In the genomic region with DNA sequence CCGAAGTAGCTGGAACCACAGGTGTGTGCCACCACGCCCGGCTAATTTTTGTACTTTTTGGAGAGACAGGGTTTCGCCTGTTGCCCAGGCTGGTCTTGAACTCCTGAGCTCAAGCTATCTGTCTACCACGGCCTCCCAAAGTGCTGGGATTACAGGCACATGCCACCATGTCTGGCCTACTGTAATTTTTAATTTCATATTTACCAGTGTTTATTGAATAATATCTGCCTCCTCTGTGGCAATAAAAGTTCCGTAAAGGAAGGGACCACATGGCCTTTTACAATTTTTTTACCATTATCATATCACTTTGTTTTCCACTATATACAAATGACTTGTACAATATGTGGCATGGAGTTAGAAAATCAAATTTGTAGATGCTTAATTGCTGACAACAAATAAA, we compare ENCODE assay signal across 1 cellular context.
TF ChIP-seq lines count a peak whose summit lies in the region.

No MANE protein-coding gene starts in this region.

TF ChIP-seq in GM23338, 12 proteins besides CTCF, POLR2A, EP300 and RAD21:
- TF ChIP-seq ZNF331 (CRISPR knock-in tag; IDR thresholded peaks at IDR 0.05; ENCODE audit: low read depth) = no peak
- TF ChIP-seq EZH2 (IDR thresholded peaks at IDR 0.05; ENCODE audit: low read depth, unreplicated experiment) = no peak
- TF ChIP-seq, protein P1, sequence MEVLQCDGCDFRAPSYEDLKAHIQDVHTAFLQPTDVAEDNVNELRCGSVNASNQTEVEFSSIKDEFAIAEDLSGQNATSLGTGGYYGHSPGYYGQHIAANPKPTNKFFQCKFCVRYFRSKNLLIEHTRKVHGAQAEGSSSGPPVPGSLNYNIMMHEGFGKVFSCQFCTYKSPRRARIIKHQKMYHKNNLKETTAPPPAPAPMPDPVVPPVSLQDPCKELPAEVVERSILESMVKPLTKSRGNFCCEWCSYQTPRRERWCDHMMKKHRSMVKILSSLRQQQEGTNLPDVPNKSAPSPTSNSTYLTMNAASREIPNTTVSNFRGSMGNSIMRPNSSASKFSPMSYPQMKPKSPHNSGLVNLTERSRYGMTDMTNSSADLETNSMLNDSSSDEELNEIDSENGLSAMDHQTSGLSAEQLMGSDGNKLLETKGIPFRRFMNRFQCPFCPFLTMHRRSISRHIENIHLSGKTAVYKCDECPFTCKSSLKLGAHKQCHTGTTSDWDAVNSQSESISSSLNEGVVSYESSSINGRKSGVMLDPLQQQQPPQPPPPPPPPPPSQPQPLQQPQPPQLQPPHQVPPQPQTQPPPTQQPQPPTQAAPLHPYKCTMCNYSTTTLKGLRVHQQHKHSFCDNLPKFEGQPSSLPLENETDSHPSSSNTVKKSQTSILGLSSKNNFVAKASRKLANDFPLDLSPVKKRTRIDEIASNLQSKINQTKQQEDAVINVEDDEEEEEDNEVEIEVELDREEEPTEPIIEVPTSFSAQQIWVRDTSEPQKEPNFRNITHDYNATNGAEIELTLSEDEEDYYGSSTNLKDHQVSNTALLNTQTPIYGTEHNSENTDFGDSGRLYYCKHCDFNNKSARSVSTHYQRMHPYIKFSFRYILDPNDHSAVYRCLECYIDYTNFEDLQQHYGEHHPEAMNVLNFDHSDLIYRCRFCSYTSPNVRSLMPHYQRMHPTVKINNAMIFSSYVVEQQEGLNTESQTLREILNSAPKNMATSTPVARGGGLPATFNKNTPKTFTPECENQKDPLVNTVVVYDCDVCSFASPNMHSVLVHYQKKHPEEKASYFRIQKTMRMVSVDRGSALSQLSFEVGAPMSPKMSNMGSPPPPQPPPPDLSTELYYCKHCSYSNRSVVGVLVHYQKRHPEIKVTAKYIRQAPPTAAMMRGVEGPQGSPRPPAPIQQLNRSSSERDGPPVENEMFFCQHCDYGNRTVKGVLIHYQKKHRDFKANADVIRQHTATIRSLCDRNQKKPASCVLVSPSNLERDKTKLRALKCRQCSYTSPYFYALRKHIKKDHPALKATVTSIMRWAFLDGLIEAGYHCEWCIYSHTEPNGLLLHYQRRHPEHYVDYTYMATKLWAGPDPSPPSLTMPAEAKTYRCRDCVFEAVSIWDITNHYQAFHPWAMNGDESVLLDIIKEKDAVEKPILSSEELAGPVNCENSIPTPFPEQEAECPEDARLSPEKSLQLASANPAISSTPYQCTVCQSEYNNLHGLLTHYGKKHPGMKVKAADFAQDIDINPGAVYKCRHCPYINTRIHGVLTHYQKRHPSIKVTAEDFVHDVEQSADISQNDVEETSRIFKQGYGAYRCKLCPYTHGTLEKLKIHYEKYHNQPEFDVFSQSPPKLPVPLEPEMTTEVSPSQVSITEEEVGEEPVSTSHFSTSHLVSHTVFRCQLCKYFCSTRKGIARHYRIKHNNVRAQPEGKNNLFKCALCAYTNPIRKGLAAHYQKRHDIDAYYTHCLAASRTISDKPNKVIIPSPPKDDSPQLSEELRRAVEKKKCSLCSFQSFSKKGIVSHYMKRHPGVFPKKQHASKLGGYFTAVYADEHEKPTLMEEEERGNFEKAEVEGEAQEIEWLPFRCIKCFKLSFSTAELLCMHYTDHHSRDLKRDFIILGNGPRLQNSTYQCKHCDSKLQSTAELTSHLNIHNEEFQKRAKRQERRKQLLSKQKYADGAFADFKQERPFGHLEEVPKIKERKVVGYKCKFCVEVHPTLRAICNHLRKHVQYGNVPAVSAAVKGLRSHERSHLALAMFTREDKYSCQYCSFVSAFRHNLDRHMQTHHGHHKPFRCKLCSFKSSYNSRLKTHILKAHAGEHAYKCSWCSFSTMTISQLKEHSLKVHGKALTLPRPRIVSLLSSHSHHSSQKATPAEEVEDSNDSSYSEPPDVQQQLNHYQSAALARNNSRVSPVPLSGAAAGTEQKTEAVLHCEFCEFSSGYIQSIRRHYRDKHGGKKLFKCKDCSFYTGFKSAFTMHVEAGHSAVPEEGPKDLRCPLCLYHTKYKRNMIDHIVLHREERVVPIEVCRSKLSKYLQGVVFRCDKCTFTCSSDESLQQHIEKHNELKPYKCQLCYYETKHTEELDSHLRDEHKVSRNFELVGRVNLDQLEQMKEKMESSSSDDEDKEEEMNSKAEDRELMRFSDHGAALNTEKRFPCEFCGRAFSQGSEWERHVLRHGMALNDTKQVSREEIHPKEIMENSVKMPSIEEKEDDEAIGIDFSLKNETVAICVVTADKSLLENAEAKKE (CRISPR knock-in tag; IDR thresholded peaks at IDR 0.05) = no peak
- TF ChIP-seq ZNF114 (CRISPR knock-in tag; IDR thresholded peaks at IDR 0.05) = no peak
- TF ChIP-seq POLR2AphosphoS5 (IDR thresholded peaks at IDR 0.05; ENCODE audit: low read depth) = no peak
- no peak for TF ChIP-seq CREB1 (CRISPR knock-in tag; IDR thresholded peaks at IDR 0.05; ENCODE audit: low read depth)
- TF ChIP-seq, protein P2, sequence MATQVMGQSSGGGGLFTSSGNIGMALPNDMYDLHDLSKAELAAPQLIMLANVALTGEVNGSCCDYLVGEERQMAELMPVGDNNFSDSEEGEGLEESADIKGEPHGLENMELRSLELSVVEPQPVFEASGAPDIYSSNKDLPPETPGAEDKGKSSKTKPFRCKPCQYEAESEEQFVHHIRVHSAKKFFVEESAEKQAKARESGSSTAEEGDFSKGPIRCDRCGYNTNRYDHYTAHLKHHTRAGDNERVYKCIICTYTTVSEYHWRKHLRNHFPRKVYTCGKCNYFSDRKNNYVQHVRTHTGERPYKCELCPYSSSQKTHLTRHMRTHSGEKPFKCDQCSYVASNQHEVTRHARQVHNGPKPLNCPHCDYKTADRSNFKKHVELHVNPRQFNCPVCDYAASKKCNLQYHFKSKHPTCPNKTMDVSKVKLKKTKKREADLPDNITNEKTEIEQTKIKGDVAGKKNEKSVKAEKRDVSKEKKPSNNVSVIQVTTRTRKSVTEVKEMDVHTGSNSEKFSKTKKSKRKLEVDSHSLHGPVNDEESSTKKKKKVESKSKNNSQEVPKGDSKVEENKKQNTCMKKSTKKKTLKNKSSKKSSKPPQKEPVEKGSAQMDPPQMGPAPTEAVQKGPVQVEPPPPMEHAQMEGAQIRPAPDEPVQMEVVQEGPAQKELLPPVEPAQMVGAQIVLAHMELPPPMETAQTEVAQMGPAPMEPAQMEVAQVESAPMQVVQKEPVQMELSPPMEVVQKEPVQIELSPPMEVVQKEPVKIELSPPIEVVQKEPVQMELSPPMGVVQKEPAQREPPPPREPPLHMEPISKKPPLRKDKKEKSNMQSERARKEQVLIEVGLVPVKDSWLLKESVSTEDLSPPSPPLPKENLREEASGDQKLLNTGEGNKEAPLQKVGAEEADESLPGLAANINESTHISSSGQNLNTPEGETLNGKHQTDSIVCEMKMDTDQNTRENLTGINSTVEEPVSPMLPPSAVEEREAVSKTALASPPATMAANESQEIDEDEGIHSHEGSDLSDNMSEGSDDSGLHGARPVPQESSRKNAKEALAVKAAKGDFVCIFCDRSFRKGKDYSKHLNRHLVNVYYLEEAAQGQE (IDR thresholded peaks at IDR 0.05; ENCODE audit: unreplicated experiment) = no peak
- TF ChIP-seq STAT1 (IDR thresholded peaks at IDR 0.05; ENCODE audit: unreplicated experiment) = no peak
- no peak for TF ChIP-seq JUNB (IDR thresholded peaks at IDR 0.05; ENCODE audit: unreplicated experiment)
- TF ChIP-seq, protein P3, sequence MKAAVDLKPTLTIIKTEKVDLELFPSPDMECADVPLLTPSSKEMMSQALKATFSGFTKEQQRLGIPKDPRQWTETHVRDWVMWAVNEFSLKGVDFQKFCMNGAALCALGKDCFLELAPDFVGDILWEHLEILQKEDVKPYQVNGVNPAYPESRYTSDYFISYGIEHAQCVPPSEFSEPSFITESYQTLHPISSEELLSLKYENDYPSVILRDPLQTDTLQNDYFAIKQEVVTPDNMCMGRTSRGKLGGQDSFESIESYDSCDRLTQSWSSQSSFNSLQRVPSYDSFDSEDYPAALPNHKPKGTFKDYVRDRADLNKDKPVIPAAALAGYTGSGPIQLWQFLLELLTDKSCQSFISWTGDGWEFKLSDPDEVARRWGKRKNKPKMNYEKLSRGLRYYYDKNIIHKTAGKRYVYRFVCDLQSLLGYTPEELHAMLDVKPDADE (IDR thresholded peaks at IDR 0.05) = no peak
- no peak for TF ChIP-seq EZH2phosphoT487 (IDR thresholded peaks at IDR 0.05; ENCODE audit: unreplicated experiment)
- TF ChIP-seq NANOG (IDR thresholded peaks at IDR 0.05; ENCODE audit: borderline replicate concordance) = no peak
